21 cellular contexts compared by ENCODE assay signal in the genomic region with DNA sequence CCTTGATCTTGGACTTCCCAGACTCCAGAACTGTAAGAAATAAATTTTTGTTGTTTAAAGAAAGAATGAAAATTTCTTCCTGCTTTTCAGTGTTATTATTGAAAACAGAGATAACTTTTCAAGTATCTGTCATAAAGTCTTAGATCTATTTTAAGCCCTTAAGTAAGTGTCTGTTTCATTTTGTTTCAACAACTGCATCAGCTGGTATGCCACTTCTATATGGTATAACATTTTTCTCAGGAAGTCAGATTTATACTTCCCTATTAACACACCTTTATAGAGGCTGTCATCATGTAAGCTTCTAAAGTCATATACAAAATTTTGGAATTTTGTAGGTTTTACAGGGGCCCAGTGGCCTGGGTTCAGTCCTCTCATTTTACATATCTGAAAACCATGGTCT. TPM values are rescaled to one million over a fixed set of nuclear protein-coding genes. Genes with fewer than 3 reads are reported as not detected.
A peak's percentile ranks its signal among the peaks of the same experiment; 100 is the strongest.
DNase-seq lines count a peak whose midpoint lies in the region; ATAC-seq and TF ChIP-seq lines count a peak whose summit lies in the region.
"Had no signal": no experiment of that assay in that cellular context is flagged by ENCODE, and none has a peak within 500 bp of the region (broad histone marks: within the 10 kb centered on the region; RNA-seq: fewer than 3 reads in every experiment).

No MANE protein-coding gene starts in this region.

- H3K4me3 ChIP-seq in left ventricle myocardium inferior (no peak overlapping the region), heart right ventricle (no peak overlapping the region), MM.1S (ENCODE audit: low read length) (no peak overlapping the region)
- H3K4me3 ChIP-seq: K562, Peyer's patch had no signal

- ATAC-seq in heart right ventricle (no peak), GM21576 (IDR thresholded peaks at IDR 0.05; ENCODE audit: unreplicated experiment) (peak; percentile 50), HG03439 (IDR thresholded peaks at IDR 0.05; ENCODE audit: unreplicated experiment) (no peak), GM19035 (IDR thresholded peaks at IDR 0.05; ENCODE audit: unreplicated experiment) (no peak)
- ATAC-seq: HCT116, HepG2, K562, SK-N-SH treated with all-trans-retinoic acid at 6 μM for 48 hours had no signal

- H3K4me2 ChIP-seq in MM.1S (ENCODE audit: low read depth, low read length): peak overlapping the region; percentile 36; the same call in 1 of the 2 replicates

- H3K27me3 ChIP-seq in left ventricle myocardium inferior (ENCODE audit: low read depth) (no peaks in the 10 kb centered on the region), heart right ventricle (no peaks in the 10 kb centered on the region), MM.1S (replicated peaks; ENCODE audit: insufficient read depth, low read length) (no peaks in the 10 kb centered on the region)
- H3K27me3 ChIP-seq: Peyer's patch had no signal

- intact Hi-C loops in left ventricle myocardium inferior (cut with micrococcal nuclease): no loop called here
- intact Hi-C loops in heart right ventricle (cut with DNase I): no loop called here

- H3K9ac ChIP-seq in MM.1S (ENCODE audit: low read length): no peak overlapping the region

- H3K4me1 ChIP-seq in left ventricle myocardium inferior (peaks cover 90% of the 10 kb centered on the region), heart right ventricle (peaks cover 2 to 87% (median 70%) of the 10 kb centered on the region in 9 donors), MM.1S (ENCODE audit: low read length) (peaks cover 12% of the 10 kb centered on the region)

- no peaks in the 10 kb centered on the region for H3K9me2 ChIP-seq in MM.1S (replicated peaks; ENCODE audit: insufficient read depth, low read length)

- no peak overlapping the region for H2AFZ ChIP-seq in MM.1S (ENCODE audit: low read length)

- no peaks in the 10 kb centered on the region for H3K36me3 ChIP-seq in left ventricle myocardium inferior
- H3K36me3 ChIP-seq in heart right ventricle: no peaks in the 10 kb centered on the region
- H3K36me3 ChIP-seq in MM.1S (replicated peaks; ENCODE audit: insufficient read depth, low read length): no peaks in the 10 kb centered on the region
- H3K36me3 ChIP-seq: Peyer's patch had no signal

- TF ChIP-seq CTCF in left ventricle myocardium inferior (IDR thresholded peaks at IDR 0.05; ENCODE audit: borderline replicate concordance) (no peak), heart right ventricle (IDR thresholded peaks at IDR 0.05) (no peak), MM.1S (IDR thresholded peaks at IDR 0.05; ENCODE audit: low read length) (no peak)

- H3K27ac ChIP-seq in left ventricle myocardium inferior (replicated peaks) (peak overlapping the region; percentile 77), heart right ventricle (peak overlapping the region in 1 of 10 donors; percentile 68), MM.1S (ENCODE audit: low read length) (peak overlapping the region; percentile 24; the same call in 1 of the 2 replicates)
- H3K27ac ChIP-seq: HL-60, Peyer's patch had no signal

- no peaks in the 10 kb centered on the region for H4K20me1 ChIP-seq in MM.1S (ENCODE audit: insufficient read depth, low read length)

- peaks cover 91% of the 10 kb centered on the region for H3K79me2 ChIP-seq in MM.1S (ENCODE audit: low read length)

- H3K9me3 ChIP-seq in left ventricle myocardium inferior (replicated peaks) (no peaks in the 10 kb centered on the region), heart right ventricle (no peaks in the 10 kb centered on the region), MM.1S (replicated peaks; ENCODE audit: insufficient read depth, low read length) (no peaks in the 10 kb centered on the region)
- H3K9me3 ChIP-seq: Peyer's patch had no signal

- no peaks in the 10 kb centered on the region for H3F3A ChIP-seq in MM.1S (ENCODE audit: insufficient read depth, low read length)

- no peak for DNase-seq in left ventricle myocardium inferior
- DNase-seq in heart right ventricle: no peak
- DNase-seq in MM.1S: no peak
- no peak for DNase-seq in iPS-NIHi7 (ENCODE audit: extremely low spot score)
- DNase-seq: DMS 273 treated with DMSO at 0.1 percent for 48 hours, DND-41, NCI-H1092, NCI-H1436, NCI-H1930, NCI-H226, NCI-H524, NCI-H774, Peyer's patch had no signal

RNA-seq across cellular contexts. Expression of a gene that starts 24.4 kb away (rescaled TPM):
- total RNA-seq in left ventricle myocardium inferior (29.1 TPM), heart right ventricle (10 to 100 TPM; 15.2 to 32.7 (median 22.4) TPM)
- polyA plus RNA-seq in heart right ventricle: 10 to 100 TPM; 18.8 to 21.6 TPM
